1 cellular context compared by ENCODE assay signal in genomic region chr6:87738673-87739225, GRCh38.
TF ChIP-seq lines count a peak whose summit lies in the region.

No MANE protein-coding gene starts in this region.

TF ChIP-seq in H1, 55 proteins besides CTCF, POLR2A, EP300 and RAD21 (continued from another document):
- TF ChIP-seq CBX5 (IDR thresholded peaks at IDR 0.05; ENCODE audit: low read depth, low read length) (no peak), PHF8 (conservative IDR thresholded peaks at IDR 0.05; ENCODE audit: low read depth, low read length) (no peak), KDM4A (IDR thresholded peaks at IDR 0.05; ENCODE audit: low read depth, low read length, severe bottlenecking) (no peak), RFX5 (IDR thresholded peaks at IDR 0.05; ENCODE audit: borderline replicate concordance, low read depth, low read length) (no peak), ATF3 (IDR thresholded peaks at IDR 0.05; ENCODE audit: insufficient read depth, low read depth, low read length) (no peak), MAFK (IDR thresholded peaks at IDR 0.05; ENCODE audit: low read depth, low read length) (no peak), BCL11A (IDR thresholded peaks at IDR 0.05; ENCODE audit: low read depth in 2 of 2, low read length in 2 of 2) (no peak), SP2 (IDR thresholded peaks at IDR 0.05; ENCODE audit: low read length) (no peak), JUN (IDR thresholded peaks at IDR 0.05; ENCODE audit: low read depth, low read length) (no peak), ZNF274 (IDR thresholded peaks at IDR 0.05; ENCODE audit: borderline replicate concordance, extremely low read depth, low read length) (no peak)
